1 cellular context compared by ENCODE assay signal in genomic region chr3:101725890-101726275, GRCh38.
TF ChIP-seq lines count a peak whose summit lies in the region.

No MANE protein-coding gene starts in this region.

TF ChIP-seq in GM12878, 131 proteins besides CTCF, POLR2A, EP300 and RAD21:
- TF ChIP-seq NFIC (IDR thresholded peaks at IDR 0.05; ENCODE audit: low read depth, low read length): no peak
- no peak for TF ChIP-seq SREBF2 (IDR thresholded peaks at IDR 0.05; ENCODE audit: low read length)
- TF ChIP-seq ZBTB11 (CRISPR knock-in tag; IDR thresholded peaks at IDR 0.05): no peak
- no peak for TF ChIP-seq EED (IDR thresholded peaks at IDR 0.05; ENCODE audit: low read depth)
- no peak for TF ChIP-seq HDGF (IDR thresholded peaks at IDR 0.05)
- TF ChIP-seq MYB (IDR thresholded peaks at IDR 0.05; ENCODE audit: borderline replicate concordance, low read depth, low read length): no peak
- no peak for TF ChIP-seq BACH1 (IDR thresholded peaks at IDR 0.05; ENCODE audit: borderline replicate concordance)
- TF ChIP-seq ZNF687 (IDR thresholded peaks at IDR 0.05): no peak
- no peak for TF ChIP-seq ESRRA (IDR thresholded peaks at IDR 0.05; ENCODE audit: low read length)
